ENCODE assay signal across 31 cellular contexts in the genomic region with DNA sequence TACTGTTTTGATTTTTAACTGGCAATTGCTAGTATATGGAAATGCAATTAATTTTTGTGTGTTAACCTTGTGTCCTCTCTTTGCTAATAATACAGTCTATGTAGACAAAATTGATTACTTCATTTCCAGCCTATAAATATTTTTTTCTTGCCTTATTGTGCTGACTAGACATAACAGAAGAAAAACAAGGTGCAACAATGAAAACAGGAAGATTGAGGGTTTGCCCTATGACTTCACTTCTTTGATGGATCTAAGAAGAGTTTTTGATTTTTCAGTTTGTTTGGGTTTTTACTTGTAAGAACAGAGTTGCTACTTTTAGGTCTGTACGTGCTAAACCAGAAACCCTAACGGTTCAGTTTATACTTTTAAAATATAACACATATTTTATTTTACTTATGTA.
"Had no signal": no experiment of that assay in that cellular context is flagged by ENCODE, and none has a peak within 500 bp of the region (broad histone marks: within the 10 kb centered on the region; RNA-seq: fewer than 3 reads in every experiment).

No MANE protein-coding gene starts in this region.

- H3K4me3 ChIP-seq: esophagus muscularis mucosa, heart left ventricle, neural progenitor cell, psoas muscle, smooth muscle cell, vagina had no signal

- ATAC-seq: activated CD4-positive, CD25-positive, alpha-beta regulatory T cell treated with anti-CD3 and anti-CD28 coated beads, Interleukin-2, amount 50 U/mL, for 24 hours; activated CD8-positive, alpha-beta memory T cell treated with anti-CD3 and anti-CD28 coated beads, Interleukin-2, amount 10 ng/mL, durations not matched to agents 7 days and 5 days; foreskin keratinocyte; heart left ventricle; natural killer cell; psoas muscle; stimulated activated memory B cell treated with anti-CD40 and anti-IgM and Interleukin-4, amounts not matched to agents 10 μg/mL and 1 μg/mL and 100 μg/mL, for 72 hours; stimulated activated naive CD8-positive, alpha-beta T cell treated with anti-CD3 and anti-CD28 coated beads, Interleukin-15, amount 100 ng/mL, for 72 hours had no signal

- H3K4me1 Mint-ChIP-seq: mesothelial cell of epicardium; natural killer cell; stimulated activated memory B cell treated with anti-CD40 and anti-IgM and Interleukin-4, amounts not matched to agents 10 μg/mL and 1 μg/mL and 100 μg/mL, for 72 hours had no signal

- H3K27ac ChIP-seq: esophagus muscularis mucosa, foreskin keratinocyte, heart left ventricle, neural progenitor cell, parathyroid adenoma, psoas muscle, vagina, WERI-Rb-1 had no signal

- H3K4me3 Mint-ChIP-seq: activated CD4-positive, alpha-beta memory T cell treated with anti-CD3 and anti-CD28 coated beads, Interleukin-2, amount 10 ng/mL, durations not matched to agents 7 days and 5 days; activated CD8-positive, alpha-beta memory T cell treated with anti-CD3 and anti-CD28 coated beads, Interleukin-2, amount 10 ng/mL, durations not matched to agents 7 days and 5 days; activated naive CD4-positive, alpha-beta T cell treated with anti-CD3 and anti-CD28 coated beads for 36 hours; immature natural killer cell; mesothelial cell of epicardium; natural killer cell; neural progenitor cell; stimulated activated memory B cell treated with anti-CD40 and anti-IgM and Interleukin-4, amounts not matched to agents 10 μg/mL and 1 μg/mL and 100 μg/mL, for 72 hours; stimulated activated naive CD8-positive, alpha-beta T cell treated with anti-CD3 and anti-CD28 coated beads, Interleukin-15, amount 100 ng/mL, for 72 hours; type B pancreatic cell had no signal

- H3K4me1 ChIP-seq: esophagus muscularis mucosa, foreskin keratinocyte, heart left ventricle, neural progenitor cell, parathyroid adenoma, psoas muscle, vagina had no signal

- H3K9me3 Mint-ChIP-seq: type B pancreatic cell had no signal

- H3K36me3 ChIP-seq: esophagus muscularis mucosa, heart left ventricle, neural progenitor cell, vagina, WERI-Rb-1 had no signal

- H3K27me3 ChIP-seq: foreskin keratinocyte, heart left ventricle, neural progenitor cell, vagina had no signal

- H3K36me3 Mint-ChIP-seq: mesothelial cell of epicardium, neural progenitor cell, type B pancreatic cell had no signal

- H3K27ac Mint-ChIP-seq: activated CD4-positive, alpha-beta memory T cell treated with anti-CD3 and anti-CD28 coated beads, Interleukin-2, amount 10 ng/mL, durations not matched to agents 7 days and 5 days; activated CD8-positive, alpha-beta memory T cell treated with anti-CD3 and anti-CD28 coated beads, Interleukin-2, amount 10 ng/mL, durations not matched to agents 7 days and 5 days; activated naive CD4-positive, alpha-beta T cell treated with anti-CD3 and anti-CD28 coated beads for 36 hours; immature natural killer cell; mesothelial cell of epicardium; natural killer cell; neural progenitor cell; stimulated activated memory B cell treated with anti-CD40 and anti-IgM and Interleukin-4, amounts not matched to agents 10 μg/mL and 1 μg/mL and 100 μg/mL, for 72 hours; stimulated activated naive CD8-positive, alpha-beta T cell treated with anti-CD3 and anti-CD28 coated beads, Interleukin-15, amount 100 ng/mL, for 72 hours; type B pancreatic cell had no signal

- DNase-seq: activated CD4-positive, alpha-beta memory T cell treated with anti-CD3 and anti-CD28 coated beads, Interleukin-2, amount 10 ng/mL, durations not matched to agents 7 days and 5 days; activated CD4-positive, alpha-beta T cell treated with anti-CD3 and anti-CD28 coated beads for 48 hours; activated CD8-positive, alpha-beta memory T cell treated with anti-CD3 and anti-CD28 coated beads, Interleukin-2, amount 10 ng/mL, durations not matched to agents 7 days and 5 days; activated naive CD4-positive, alpha-beta T cell treated with anti-CD3 and anti-CD28 coated beads for 36 hours; activated T-cell treated with anti-CD3 and anti-CD28 coated beads, Interleukin-2, amount 50 U/mL, for 48 hours; dermis blood vessel endothelial cell; effector CD4-positive, alpha-beta T cell; foreskin keratinocyte; heart left ventricle; hypothalamus; immature natural killer cell; kidney; natural killer cell; occipital lobe; psoas muscle; stimulated activated CD4-positive, alpha-beta T cell treated with anti-CD3 and anti-CD28 coated beads, Interleukin-1b, Interleukin-23, amount 100 ng/mL, for 48 hours; stimulated activated CD4-positive, alpha-beta T cell treated with anti-CD3 and anti-CD28 coated beads, Interleukin-4, amount 100 ng/mL, for 4 hours; stimulated activated CD8-positive, alpha-beta memory T cell treated with anti-CD3 and anti-CD28 coated beads, Interleukin-4, amount 100 ng/mL, for 48 hours; stimulated activated naive CD8-positive, alpha-beta T cell treated with anti-CD3 and anti-CD28 coated beads, Interleukin-15, amount 100 ng/mL, for 72 hours; substantia nigra; T1000; WERI-Rb-1 had no signal

- H3K27me3 Mint-ChIP-seq: activated CD4-positive, alpha-beta memory T cell treated with anti-CD3 and anti-CD28 coated beads, Interleukin-2, amount 10 ng/mL, durations not matched to agents 7 days and 5 days; stimulated activated naive CD8-positive, alpha-beta T cell treated with anti-CD3 and anti-CD28 coated beads, Interleukin-15, amount 100 ng/mL, for 72 hours; type B pancreatic cell had no signal
